In genomic region chr4:1540601-1541375, GRCh38 we compare ENCODE assay signal across 17 cellular contexts.
"Had no signal": no experiment of that assay in that cellular context is flagged by ENCODE, and none has a peak within 500 bp of the region (broad histone marks: within the 10 kb centered on the region; RNA-seq: fewer than 3 reads in every experiment).

No MANE protein-coding gene starts in this region.

- H3K27me3 ChIP-seq: upper lobe of right lung had no signal

- H3K36me3 Mint-ChIP-seq: naive B cell had no signal

- H3K4me1 Mint-ChIP-seq: naive B cell had no signal

- DNase-seq: activated CD4-positive, CD25-positive, alpha-beta regulatory T cell treated with anti-CD3 and anti-CD28 coated beads, Interleukin-2, amount 50 U/mL, for 72 hours; activated CD8-positive, alpha-beta memory T cell treated with anti-CD3 and anti-CD28 coated beads, Interleukin-2, amount 50 U/mL, for 48 hours; activated effector memory CD4-positive, alpha-beta T cell treated with Interleukin-2 at 50 U/mL for 16 hours; activated naive CD4-positive, alpha-beta T cell treated with anti-CD3 and anti-CD28 coated beads for 36 hours; activated T-cell treated with anti-CD3 and anti-CD28 coated beads, Interleukin-2, amount 50 U/mL, for 4 hours; amygdala; head of caudate nucleus; left colon; naive B cell; stimulated activated CD4-positive, alpha-beta T cell treated with anti-CD3 and anti-CD28 coated beads, Interleukin-4, amount 100 ng/mL, for 4 hours; stimulated activated naive CD8-positive, alpha-beta T cell treated with anti-CD3 and anti-CD28 coated beads, Interleukin-15, Interleukin-2, amounts not matched to agents 100 U/mL and 50 U/mL, for 24 hours; upper lobe of right lung; WERI-Rb-1 had no signal

- H3K36me3 ChIP-seq: gastroesophageal sphincter, upper lobe of right lung, WERI-Rb-1 had no signal

- H3K9me3 ChIP-seq: gastroesophageal sphincter, upper lobe of right lung had no signal

- ATAC-seq: activated T-cell treated with anti-CD3 and anti-CD28 coated beads, Interleukin-2, amount 50 U/mL, for 4 hours; left colon; stimulated activated naive CD8-positive, alpha-beta T cell treated with anti-CD3 and anti-CD28 coated beads, Interleukin-15, Interleukin-2, amounts not matched to agents 100 U/mL and 50 U/mL, for 24 hours had no signal

- H3K27ac ChIP-seq: epithelial cell of prostate, upper lobe of right lung, WERI-Rb-1 had no signal

- H3K4me1 ChIP-seq: gastroesophageal sphincter had no signal

- H3K4me3 ChIP-seq: gastroesophageal sphincter, lung, upper lobe of right lung had no signal

- H3K27ac Mint-ChIP-seq: activated naive CD4-positive, alpha-beta T cell treated with anti-CD3 and anti-CD28 coated beads for 36 hours; naive B cell; T-helper 2 cell treated with Interferon-gamma antibody and Interleukin-4, amounts not matched to agents 5 μg/mL and 100 μg/mL, for 36 hours had no signal

- H3K9me3 Mint-ChIP-seq: activated naive CD4-positive, alpha-beta T cell treated with anti-CD3 and anti-CD28 coated beads for 36 hours; activated T-cell treated with anti-CD3 and anti-CD28 coated beads, Interleukin-2, amount 50 U/mL, for 4 hours; naive B cell; T-helper 2 cell treated with Interferon-gamma antibody and Interleukin-4, amounts not matched to agents 5 μg/mL and 100 μg/mL, for 36 hours had no signal

- H3K4me3 Mint-ChIP-seq: activated naive CD4-positive, alpha-beta T cell treated with anti-CD3 and anti-CD28 coated beads for 36 hours; activated T-cell treated with anti-CD3 and anti-CD28 coated beads, Interleukin-2, amount 50 U/mL, for 4 hours; naive B cell; T-helper 2 cell treated with Interferon-gamma antibody and Interleukin-4, amounts not matched to agents 5 μg/mL and 100 μg/mL, for 36 hours had no signal
